ENCODE assay signal across 22 cellular contexts in the genomic region with DNA sequence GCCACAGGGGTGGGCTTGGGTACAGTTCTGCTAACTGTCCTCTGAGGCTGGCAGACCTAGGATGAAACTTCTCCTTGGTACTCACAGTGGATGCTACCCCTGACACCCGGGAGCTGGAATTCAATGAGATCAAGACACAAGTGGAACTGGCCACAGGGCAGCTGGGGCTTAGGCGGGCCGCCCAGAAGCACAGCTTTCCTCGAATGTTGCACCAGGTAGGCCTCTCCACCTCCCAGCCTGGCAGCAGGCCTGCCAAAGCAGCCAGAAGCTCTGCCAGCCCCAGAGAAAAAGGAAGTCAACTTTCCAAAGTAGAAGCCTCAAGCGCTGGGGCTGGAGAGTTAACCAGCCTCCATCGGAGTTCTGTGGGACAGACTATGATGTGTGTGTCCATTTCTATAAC. TPM values are rescaled to one million over a fixed set of nuclear protein-coding genes. Genes with fewer than 3 reads are reported as not detected.
DNase-seq lines count a peak whose midpoint lies in the region; ATAC-seq, FAIRE-seq and TF ChIP-seq lines count a peak whose summit lies in the region.
"Had no signal": no experiment of that assay in that cellular context is flagged by ENCODE, and none has a peak within 500 bp of the region (broad histone marks: within the 10 kb centered on the region; RNA-seq: fewer than 3 reads in every experiment).

No MANE protein-coding gene starts in this region.

- H3K9ac ChIP-seq in HepG2 (ENCODE audit: insufficient read depth, low read depth, low read length), result peak overlapping the region; percentile 99; the same call in 1 of the 2 replicates

- no peak for ATAC-seq in CD4-positive, CD25-positive, alpha-beta regulatory T cell (ENCODE audit: low read depth in 2 of 2)
- ATAC-seq in HepG2, result no peak
- ATAC-seq in stimulated activated effector memory CD8-positive, alpha-beta T cell treated with anti-CD3 and anti-CD28 coated beads, Interleukin-12 subunit alpha, Interleukin-12 subunit beta, amount 100 ng/mL, for 72 hours, result no peak

- no peak overlapping the region for H2AFZ ChIP-seq in HepG2 (ENCODE audit: low read length)

- H3K27me3 Mint-ChIP-seq in CD4-positive, CD25-positive, alpha-beta regulatory T cell, result no peaks in the 10 kb centered on the region
- no peaks in the 10 kb centered on the region for H3K27me3 Mint-ChIP-seq in activated T-helper 1 cell treated with anti-CD3 and anti-CD28 coated beads, Interleukin-12 subunit alpha, Interleukin-12 subunit beta, Interleukin-2, Interleukin-4 antibody, amounts not matched to agents 30 ng/mL and 10 ng/mL and 1 ng/mL, durations not matched to agents 14 hours and 24 hours and 36 hours (ENCODE audit: insufficient read depth)

- H3K4me3 Mint-ChIP-seq in CD4-positive, CD25-positive, alpha-beta regulatory T cell, result peak overlapping the region in 1 of 4 donors; percentile 21
- H3K4me3 Mint-ChIP-seq in activated T-helper 1 cell treated with anti-CD3 and anti-CD28 coated beads, Interleukin-12 subunit alpha, Interleukin-12 subunit beta, Interleukin-2, Interleukin-4 antibody, amounts not matched to agents 30 ng/mL and 10 ng/mL and 1 ng/mL, durations not matched to agents 14 hours and 24 hours and 36 hours, result peak overlapping the region; percentile 99
- no peak overlapping the region for H3K4me3 Mint-ChIP-seq in stimulated activated effector memory CD8-positive, alpha-beta T cell treated with anti-CD3 and anti-CD28 coated beads, Interleukin-12 subunit alpha, Interleukin-12 subunit beta, amount 100 ng/mL, for 72 hours

- H3K36me3 Mint-ChIP-seq in CD4-positive, CD25-positive, alpha-beta regulatory T cell, result peaks cover 31% of the 10 kb centered on the region
- H3K36me3 Mint-ChIP-seq in activated T-helper 1 cell treated with anti-CD3 and anti-CD28 coated beads, Interleukin-12 subunit alpha, Interleukin-12 subunit beta, Interleukin-2, Interleukin-4 antibody, amounts not matched to agents 30 ng/mL and 10 ng/mL and 1 ng/mL, durations not matched to agents 14 hours and 24 hours and 36 hours (ENCODE audit: low read depth), result peaks cover 42% of the 10 kb centered on the region
- H3K36me3 Mint-ChIP-seq in stimulated activated effector memory CD8-positive, alpha-beta T cell treated with anti-CD3 and anti-CD28 coated beads, Interleukin-12 subunit alpha, Interleukin-12 subunit beta, amount 100 ng/mL, for 72 hours, result peaks cover 84% of the 10 kb centered on the region

- TF ChIP-seq EP300 in HepG2 (IDR thresholded peaks at IDR 0.05; ENCODE audit: low read depth in 2 of 2, low read length in 2 of 2) (no peak), HepG2 (CRISPR knock-in tag; IDR thresholded peaks at IDR 0.05; ENCODE audit: borderline replicate concordance) (no peak)

- BruUV-seq in HepG2 (replicated peaks; lab: Mats Ljungman, UMichigan), result no TSS peak

- intact Hi-C loops in activated T-helper 1 cell treated with anti-CD3 and anti-CD28 coated beads, Interleukin-12 subunit alpha, Interleukin-12 subunit beta, Interleukin-2, Interleukin-4 antibody, amounts not matched to agents 30 ng/mL and 10 ng/mL and 1 ng/mL, durations not matched to agents 14 hours and 24 hours and 36 hours (cut with micrococcal nuclease), result loop anchor here (10.0 kb wide), 2 partner anchors 652 to 792 kb away; partner anchors contain the start of genes NGDN and PABPN1
- intact Hi-C loops in HepG2 (cut with micrococcal nuclease; ENCODE audit: unreplicated experiment), result loop anchor here (10.0 kb wide), 2 partner anchors 812 to 1022 kb away; partner anchors contain the start of genes ACIN1, BCL2L2, C14orf119 and PPP1R3E

- 96% methylated on average over 6 of the region's 6 CpGs for WGBS in HepG2 (ENCODE audit: low lambda C conversion rate)

- no peak overlapping the region for H3K27ac Mint-ChIP-seq in CD4-positive, CD25-positive, alpha-beta regulatory T cell
- H3K27ac Mint-ChIP-seq in activated T-helper 1 cell treated with anti-CD3 and anti-CD28 coated beads, Interleukin-12 subunit alpha, Interleukin-12 subunit beta, Interleukin-2, Interleukin-4 antibody, amounts not matched to agents 30 ng/mL and 10 ng/mL and 1 ng/mL, durations not matched to agents 14 hours and 24 hours and 36 hours, result no peak overlapping the region
- peak overlapping the region; percentile 8 for H3K27ac Mint-ChIP-seq in stimulated activated effector memory CD8-positive, alpha-beta T cell treated with anti-CD3 and anti-CD28 coated beads, Interleukin-12 subunit alpha, Interleukin-12 subunit beta, amount 100 ng/mL, for 72 hours

- no peak overlapping the region for H3K27ac ChIP-seq in CD4-positive, CD25-positive, alpha-beta regulatory T cell (ENCODE audit: insufficient read depth, low read length, poor library complexity, severe bottlenecking)
- H3K27ac ChIP-seq in HepG2 (ENCODE audit: extremely low read length, insufficient read depth, low read length), result no peak overlapping the region
- H3K27ac ChIP-seq: C4-2B had no signal

- DNase-seq in CD4-positive, CD25-positive, alpha-beta regulatory T cell, result no peak
- no peak for DNase-seq in activated T-helper 1 cell treated with anti-CD3 and anti-CD28 coated beads, Interleukin-12 subunit alpha, Interleukin-12 subunit beta, Interleukin-2, Interleukin-4 antibody, amounts not matched to agents 30 ng/mL and 10 ng/mL and 1 ng/mL, durations not matched to agents 14 hours and 24 hours and 36 hours (ENCODE audit: low spot score)
- DNase-seq in HepG2 (ENCODE audit: low spot score) (no peak), T-helper 1 cell (no peak), BE2C (no peak), globus pallidus (ENCODE audit: low spot score) (no peak)
- DNase-seq in stimulated activated effector memory CD8-positive, alpha-beta T cell treated with anti-CD3 and anti-CD28 coated beads, Interleukin-12 subunit alpha, Interleukin-12 subunit beta, amount 100 ng/mL, for 72 hours (ENCODE audit: low spot score in 2 of 2), result no peak
- DNase-seq: COR-L47; DMS 273 treated with DMSO at 0.1 percent for 48 hours; DND-41; IMR-90; MG63; NCI-H1048; NCI-H1436; NCI-H2029; NCI-H526 treated with DMSO at 0.1 percent for 48 hours; NK-92 treated with Interleukin-12 subunit alpha and Interleukin-12 subunit beta, amount 100 ng/mL, for 24 hours; Right ventricle myocardium superior had no signal

- TF ChIP-seq RAD21 in HepG2 (CRISPR knock-in tag; IDR thresholded peaks at IDR 0.05), result no peak

- H3K9me3 Mint-ChIP-seq in CD4-positive, CD25-positive, alpha-beta regulatory T cell, result no peaks in the 10 kb centered on the region
- no peaks in the 10 kb centered on the region for H3K9me3 Mint-ChIP-seq in activated T-helper 1 cell treated with anti-CD3 and anti-CD28 coated beads, Interleukin-12 subunit alpha, Interleukin-12 subunit beta, Interleukin-2, Interleukin-4 antibody, amounts not matched to agents 30 ng/mL and 10 ng/mL and 1 ng/mL, durations not matched to agents 14 hours and 24 hours and 36 hours
- H3K9me3 Mint-ChIP-seq in stimulated activated effector memory CD8-positive, alpha-beta T cell treated with anti-CD3 and anti-CD28 coated beads, Interleukin-12 subunit alpha, Interleukin-12 subunit beta, amount 100 ng/mL, for 72 hours, result no peaks in the 10 kb centered on the region

- CTCF ChIA-PET in HepG2 (lab: Yijun Ruan, JAX; ENCODE audit: low intra/inter-chr PET ratio, low total read pairs), result no interaction called here

- H4K20me1 ChIP-seq in HepG2 (ENCODE audit: insufficient read depth, low read length), result no peaks in the 10 kb centered on the region

- in situ Hi-C loops in HepG2 (cut with HindIII; ENCODE audit: extremely low pct_ligation_motif_present, low pct_unique_long_range_greater_than_20kb), result loop anchor here (25.0 kb wide), 1 partner anchor 1530 kb away; the partner anchor contains the start of genes ABHD4 and DAD1

- peaks cover 6 to 46% (median 23%) of the 10 kb centered on the region in 4 donors for H3K4me1 Mint-ChIP-seq in CD4-positive, CD25-positive, alpha-beta regulatory T cell
- H3K4me1 Mint-ChIP-seq in activated T-helper 1 cell treated with anti-CD3 and anti-CD28 coated beads, Interleukin-12 subunit alpha, Interleukin-12 subunit beta, Interleukin-2, Interleukin-4 antibody, amounts not matched to agents 30 ng/mL and 10 ng/mL and 1 ng/mL, durations not matched to agents 14 hours and 24 hours and 36 hours (ENCODE audit: low read depth), result peaks cover 34% of the 10 kb centered on the region
- peaks cover 24% of the 10 kb centered on the region for H3K4me1 Mint-ChIP-seq in stimulated activated effector memory CD8-positive, alpha-beta T cell treated with anti-CD3 and anti-CD28 coated beads, Interleukin-12 subunit alpha, Interleukin-12 subunit beta, amount 100 ng/mL, for 72 hours

- H3K4me3 ChIP-seq in CD4-positive, CD25-positive, alpha-beta regulatory T cell (ENCODE audit: low read depth, low read length), result peak overlapping the region; percentile 96
- no peak overlapping the region for H3K4me3 ChIP-seq in HepG2 (replicated peaks in 1 of 3; ENCODE audit: insufficient read depth in 1 of 3, low read depth in 2 of 3, low read length in 3 of 3)
- H3K4me3 ChIP-seq in BE2C (ENCODE audit: low read depth, low read length), result no peak overlapping the region
- H3K4me3 ChIP-seq: MG63 had no signal

- no peaks in the 10 kb centered on the region for H3K9me3 ChIP-seq in CD4-positive, CD25-positive, alpha-beta regulatory T cell (ENCODE audit: control insufficient read depth in 2 of 2, low read length in 2 of 2)
- H3K9me3 ChIP-seq in HepG2 (ENCODE audit: low read length) (no peaks in the 10 kb centered on the region), BE2C (no peaks in the 10 kb centered on the region)
- H3K9me3 ChIP-seq: MG63 had no signal

- peaks cover 33% of the 10 kb centered on the region for H3K79me2 ChIP-seq in HepG2 (ENCODE audit: insufficient read depth, low read length)

- H3K27me3 ChIP-seq in CD4-positive, CD25-positive, alpha-beta regulatory T cell (ENCODE audit: control insufficient read depth, insufficient read depth, low read length), result no peaks in the 10 kb centered on the region
- H3K27me3 ChIP-seq in HepG2 (ENCODE audit: control insufficient read depth in 1 of 2, insufficient read depth in 2 of 2, low read length in 2 of 2), result no peaks in the 10 kb centered on the region; a peak in 1 of 5 replicates
- no peaks in the 10 kb centered on the region for H3K27me3 ChIP-seq in BE2C
- H3K27me3 ChIP-seq: MG63 had no signal

- POLR2A ChIA-PET in HepG2 (lab: Yijun Ruan, JAX), result interaction anchor here (1.0 to 15.5 kb wide), 5 partner anchors 14 to 59 kb away, joined by 3 to 977 read pairs (median 279); partner anchors contain the start of genes EMC9, FITM1, PCK2 and PSME1

- TF ChIP-seq CTCF in HepG2 (CRISPR knock-in tag; IDR thresholded peaks at IDR 0.05) (no peak), BE2C (IDR thresholded peaks at IDR 0.05; ENCODE audit: low read depth, low read length) (no peak)

- no peak for FAIRE-seq in HepG2 (lab: Jason Lieb, UNC)
- FAIRE-seq: H54 had no signal

- peaks cover 51% of the 10 kb centered on the region for H3K36me3 ChIP-seq in CD4-positive, CD25-positive, alpha-beta regulatory T cell (ENCODE audit: control insufficient read depth, insufficient read depth, low read length)
- H3K36me3 ChIP-seq in HepG2 (replicated peaks in 1 of 2; ENCODE audit: control insufficient read depth in 1 of 2, insufficient read depth in 2 of 2, low read length in 2 of 2), result peaks cover 47 to 55% of the 10 kb centered on the region in 2 experiments
- H3K36me3 ChIP-seq in BE2C, result peaks cover 14% of the 10 kb centered on the region
- H3K36me3 ChIP-seq: MG63 had no signal

- 0 out of 2 replicates have a peak overlapping the region, but pooled peaks have one; percentile 92 for H3K4me2 ChIP-seq in HepG2 (ENCODE audit: low read depth, low read length)

- H3K4me1 ChIP-seq in CD4-positive, CD25-positive, alpha-beta regulatory T cell (ENCODE audit: control insufficient read depth, insufficient read depth, low read length, poor library complexity, severe bottlenecking), result peaks cover 31% of the 10 kb centered on the region
- H3K4me1 ChIP-seq in HepG2 (ENCODE audit: insufficient read depth, low read length) (peaks cover 31% of the 10 kb centered on the region), BE2C (no peaks in the 10 kb centered on the region; the same call in 1 of the 2 replicates)

- no peak for TF ChIP-seq POLR2A in HepG2 (IDR thresholded peaks at IDR 0.05; ENCODE audit: insufficient read depth in 1 of 2, low read depth in 2 of 2, low read length in 2 of 2)

RNA-seq across cellular contexts. Expression of gene NRL, which starts 2.4 kb away (rescaled TPM):
- total RNA-seq in CD4-positive, CD25-positive, alpha-beta regulatory T cell, result 2.8 TPM
- polyA plus RNA-seq in CD4-positive, CD25-positive, alpha-beta regulatory T cell, result 1 to 10 TPM; 1.9 to 2.9 (median 2.1) TPM
- total RNA-seq in activated T-helper 1 cell treated with anti-CD3 and anti-CD28 coated beads, Interleukin-12 subunit alpha, Interleukin-12 subunit beta, Interleukin-2, Interleukin-4 antibody, amounts not matched to agents 30 ng/mL and 10 ng/mL and 1 ng/mL, durations not matched to agents 14 hours and 24 hours and 36 hours, result 2.1 and 2.7 TPM in 2 replicates
- total RNA-seq in HepG2 (2016; rRNA removed; fragmentation: Illumina TruSeq; extraction: Trizol), result 4.7 and 5.2 TPM in 2 replicates
- 6.6 and 7.1 TPM in 2 replicates for total RNA-seq in HepG2 (2016; cell fraction: cytosol; rRNA removed; fragmentation: Illumina TruSeq; extraction: Trizol; ENCODE audit: low read depth)
- 4.7 and 5.6 TPM in 2 replicates for total RNA-seq in HepG2 (2016; cell fraction: insoluble cytoplasmic fraction; rRNA removed; fragmentation: Illumina TruSeq; extraction: Trizol)
- 9.2 and 10.6 TPM in 2 replicates for total RNA-seq in HepG2 (2016; cell fraction: membrane; rRNA removed; fragmentation: Illumina TruSeq; extraction: Trizol)
- 3.4 and 5.1 TPM in 2 replicates for total RNA-seq in HepG2 (2016; cell fraction: nucleus; rRNA removed; fragmentation: Illumina TruSeq; extraction: Trizol)
- 2.5 and 3.4 TPM in 2 replicates for polyA plus RNA-seq in HepG2 (2011; rRNA removed)
- 2.9 and 5.2 TPM in 2 replicates for polyA plus RNA-seq in HepG2 (2011; cell fraction: cytosol; rRNA removed)
- polyA plus RNA-seq in HepG2 (2011; cell fraction: nucleus; rRNA removed), result 3.5 and 3.9 TPM in 2 replicates
- 2.2 and 2.5 TPM in 2 replicates for polyA plus RNA-seq in HepG2 (2012)
- 3.4 and 5.1 TPM in 2 replicates for polyA plus RNA-seq in HepG2 (2016; cell fraction: cytosol; fragmentation: Illumina TruSeq; extraction: Trizol; ENCODE audit: low read depth)
- polyA plus RNA-seq in HepG2 (2016; cell fraction: insoluble cytoplasmic fraction; fragmentation: Illumina TruSeq; extraction: Trizol; ENCODE audit: low read depth), result 4.5 and 4.7 TPM in 2 replicates
- polyA plus RNA-seq in HepG2 (2016; cell fraction: membrane; fragmentation: Illumina TruSeq; extraction: Trizol; ENCODE audit: low read depth), result 6.1 and 7.7 TPM in 2 replicates
- 3.5 and 4.8 TPM in 2 replicates for polyA plus RNA-seq in HepG2 (2016; cell fraction: nucleus; fragmentation: Illumina TruSeq; extraction: Trizol; ENCODE audit: insufficient read depth, low read depth)
- 0.58 and 9.0 TPM in 2 replicates for polyA minus RNA-seq in HepG2 (2011; rRNA and poly(A)+ RNA removed; ENCODE audit: low replicate concordance)
- polyA minus RNA-seq in HepG2 (2011; cell fraction: cytosol; rRNA and poly(A)+ RNA removed), result 3.0 and 3.9 TPM in 2 replicates
- polyA minus RNA-seq in HepG2 (2011; cell fraction: nucleus; rRNA and poly(A)+ RNA removed), result 6.1 and 6.6 TPM in 2 replicates
- 2.8 TPM for polyA plus RNA-seq in BE2C (2012; ENCODE audit: insufficient read depth, insufficient read length, low read depth)

RNA-seq across cellular contexts. Expression of gene DCAF11, which starts 2.6 kb away (rescaled TPM):
- total RNA-seq in CD4-positive, CD25-positive, alpha-beta regulatory T cell, result 97.8 TPM
- 10 to 100 TPM; 73.4 to 95.7 (median 82.3) TPM for polyA plus RNA-seq in CD4-positive, CD25-positive, alpha-beta regulatory T cell
- total RNA-seq in activated T-helper 1 cell treated with anti-CD3 and anti-CD28 coated beads, Interleukin-12 subunit alpha, Interleukin-12 subunit beta, Interleukin-2, Interleukin-4 antibody, amounts not matched to agents 30 ng/mL and 10 ng/mL and 1 ng/mL, durations not matched to agents 14 hours and 24 hours and 36 hours, result 69.9 and 71.6 TPM in 2 replicates
- 257 and 342 TPM in 2 replicates for total RNA-seq in HepG2 (2016; rRNA removed; fragmentation: Illumina TruSeq; extraction: Trizol)
- 34.1 and 39.6 TPM in 2 replicates for total RNA-seq in HepG2 (2016; cell fraction: cytosol; rRNA removed; fragmentation: Illumina TruSeq; extraction: Trizol; ENCODE audit: low read depth)
- total RNA-seq in HepG2 (2016; cell fraction: insoluble cytoplasmic fraction; rRNA removed; fragmentation: Illumina TruSeq; extraction: Trizol), result 258 and 327 TPM in 2 replicates
- 160 and 166 TPM in 2 replicates for total RNA-seq in HepG2 (2016; cell fraction: membrane; rRNA removed; fragmentation: Illumina TruSeq; extraction: Trizol)
- total RNA-seq in HepG2 (2016; cell fraction: nucleus; rRNA removed; fragmentation: Illumina TruSeq; extraction: Trizol), result 174 and 191 TPM in 2 replicates
- polyA plus RNA-seq in HepG2 (2011; rRNA removed), result 150 and 176 TPM in 2 replicates
- 134 and 153 TPM in 2 replicates for polyA plus RNA-seq in HepG2 (2011; cell fraction: cytosol; rRNA removed)
- 221 and 233 TPM in 2 replicates for polyA plus RNA-seq in HepG2 (2011; cell fraction: nucleus; rRNA removed)
- 123 and 142 TPM in 2 replicates for polyA plus RNA-seq in HepG2 (2012)
- 37.7 and 39.7 TPM in 2 replicates for polyA plus RNA-seq in HepG2 (2016; cell fraction: cytosol; fragmentation: Illumina TruSeq; extraction: Trizol; ENCODE audit: low read depth)
- 251 and 268 TPM in 2 replicates for polyA plus RNA-seq in HepG2 (2016; cell fraction: insoluble cytoplasmic fraction; fragmentation: Illumina TruSeq; extraction: Trizol; ENCODE audit: low read depth)
- polyA plus RNA-seq in HepG2 (2016; cell fraction: membrane; fragmentation: Illumina TruSeq; extraction: Trizol; ENCODE audit: low read depth), result 114 and 116 TPM in 2 replicates
- polyA plus RNA-seq in HepG2 (2016; cell fraction: nucleus; fragmentation: Illumina TruSeq; extraction: Trizol; ENCODE audit: insufficient read depth, low read depth), result 253 and 275 TPM in 2 replicates
- 74.6 and 273 TPM in 2 replicates for polyA minus RNA-seq in HepG2 (2011; rRNA and poly(A)+ RNA removed; ENCODE audit: low replicate concordance)
- polyA minus RNA-seq in HepG2 (2011; cell fraction: cytosol; rRNA and poly(A)+ RNA removed), result 98.7 and 103 TPM in 2 replicates
- 146 and 181 TPM in 2 replicates for polyA minus RNA-seq in HepG2 (2011; cell fraction: nucleus; rRNA and poly(A)+ RNA removed)
- polyA plus RNA-seq in BE2C (2012; ENCODE audit: insufficient read depth, insufficient read length, low read depth), result 50.6 TPM

RNA-seq across cellular contexts. Expression of gene FITM1, which starts 13.3 kb away (rescaled TPM):
- 1.1 TPM for total RNA-seq in CD4-positive, CD25-positive, alpha-beta regulatory T cell
- under 1 TPM in 3 of 4 donors, not detected in 1; 0.20 to 0.42 (median 0.24) TPM for polyA plus RNA-seq in CD4-positive, CD25-positive, alpha-beta regulatory T cell
- 0.26 TPM in 1 of 2 replicates, not detected in the other for total RNA-seq in activated T-helper 1 cell treated with anti-CD3 and anti-CD28 coated beads, Interleukin-12 subunit alpha, Interleukin-12 subunit beta, Interleukin-2, Interleukin-4 antibody, amounts not matched to agents 30 ng/mL and 10 ng/mL and 1 ng/mL, durations not matched to agents 14 hours and 24 hours and 36 hours
- 3.1 and 5.8 TPM in 2 replicates for total RNA-seq in HepG2 (2016; rRNA removed; fragmentation: Illumina TruSeq; extraction: Trizol)
- 2.1 and 4.3 TPM in 2 replicates for total RNA-seq in HepG2 (2016; cell fraction: cytosol; rRNA removed; fragmentation: Illumina TruSeq; extraction: Trizol; ENCODE audit: low read depth)
- total RNA-seq in HepG2 (2016; cell fraction: insoluble cytoplasmic fraction; rRNA removed; fragmentation: Illumina TruSeq; extraction: Trizol), result 4.0 and 5.2 TPM in 2 replicates
- 2.2 and 3.3 TPM in 2 replicates for total RNA-seq in HepG2 (2016; cell fraction: membrane; rRNA removed; fragmentation: Illumina TruSeq; extraction: Trizol)
- 4.1 and 5.6 TPM in 2 replicates for total RNA-seq in HepG2 (2016; cell fraction: nucleus; rRNA removed; fragmentation: Illumina TruSeq; extraction: Trizol)
- 2.7 and 3.6 TPM in 2 replicates for polyA plus RNA-seq in HepG2 (2011; rRNA removed)
- polyA plus RNA-seq in HepG2 (2011; cell fraction: cytosol; rRNA removed), result 2.3 and 4.4 TPM in 2 replicates
- 11.8 and 15.0 TPM in 2 replicates for polyA plus RNA-seq in HepG2 (2011; cell fraction: nucleus; rRNA removed)
- polyA plus RNA-seq in HepG2 (2012), result 2.5 and 2.7 TPM in 2 replicates
- 3.0 and 3.4 TPM in 2 replicates for polyA plus RNA-seq in HepG2 (2016; cell fraction: cytosol; fragmentation: Illumina TruSeq; extraction: Trizol; ENCODE audit: low read depth)
- 2.7 and 3.0 TPM in 2 replicates for polyA plus RNA-seq in HepG2 (2016; cell fraction: insoluble cytoplasmic fraction; fragmentation: Illumina TruSeq; extraction: Trizol; ENCODE audit: low read depth)
- polyA plus RNA-seq in HepG2 (2016; cell fraction: membrane; fragmentation: Illumina TruSeq; extraction: Trizol; ENCODE audit: low read depth), result 1.9 and 2.4 TPM in 2 replicates
- 6.4 and 7.9 TPM in 2 replicates for polyA plus RNA-seq in HepG2 (2016; cell fraction: nucleus; fragmentation: Illumina TruSeq; extraction: Trizol; ENCODE audit: insufficient read depth, low read depth)
- 1.6 and 7.9 TPM in 2 replicates for polyA minus RNA-seq in HepG2 (2011; rRNA and poly(A)+ RNA removed; ENCODE audit: low replicate concordance)
- polyA minus RNA-seq in HepG2 (2011; cell fraction: cytosol; rRNA and poly(A)+ RNA removed), result 2.1 TPM in 2 replicates
- 3.9 and 4.2 TPM in 2 replicates for polyA minus RNA-seq in HepG2 (2011; cell fraction: nucleus; rRNA and poly(A)+ RNA removed)
- 0.82 TPM for polyA plus RNA-seq in BE2C (2012; ENCODE audit: insufficient read depth, insufficient read length, low read depth)
- total RNA-seq: A673, HT1080, IMR-90 had no signal
- polyA plus RNA-seq: IMR-90 had no signal

RNA-seq across cellular contexts. Expression of gene PSME1, which starts 18.8 kb away (rescaled TPM):
- 294 TPM for total RNA-seq in CD4-positive, CD25-positive, alpha-beta regulatory T cell
- polyA plus RNA-seq in CD4-positive, CD25-positive, alpha-beta regulatory T cell, result 1,000 to 10,000 TPM in 1 of 4 donors, 100 to 1,000 TPM in 3; 698 to 1,230 (median 866) TPM
- total RNA-seq in activated T-helper 1 cell treated with anti-CD3 and anti-CD28 coated beads, Interleukin-12 subunit alpha, Interleukin-12 subunit beta, Interleukin-2, Interleukin-4 antibody, amounts not matched to agents 30 ng/mL and 10 ng/mL and 1 ng/mL, durations not matched to agents 14 hours and 24 hours and 36 hours, result 291 and 295 TPM in 2 replicates
- total RNA-seq in HepG2 (2016; rRNA removed; fragmentation: Illumina TruSeq; extraction: Trizol), result 608 and 713 TPM in 2 replicates
- 168 and 169 TPM in 2 replicates for total RNA-seq in HepG2 (2016; cell fraction: cytosol; rRNA removed; fragmentation: Illumina TruSeq; extraction: Trizol; ENCODE audit: low read depth)
- total RNA-seq in HepG2 (2016; cell fraction: insoluble cytoplasmic fraction; rRNA removed; fragmentation: Illumina TruSeq; extraction: Trizol), result 588 and 713 TPM in 2 replicates
- total RNA-seq in HepG2 (2016; cell fraction: membrane; rRNA removed; fragmentation: Illumina TruSeq; extraction: Trizol), result 219 and 226 TPM in 2 replicates
- 227 and 232 TPM in 2 replicates for total RNA-seq in HepG2 (2016; cell fraction: nucleus; rRNA removed; fragmentation: Illumina TruSeq; extraction: Trizol)
- 144 and 159 TPM in 2 replicates for polyA plus RNA-seq in HepG2 (2011; rRNA removed)
- 166 and 205 TPM in 2 replicates for polyA plus RNA-seq in HepG2 (2011; cell fraction: cytosol; rRNA removed)
- 178 and 230 TPM in 2 replicates for polyA plus RNA-seq in HepG2 (2011; cell fraction: nucleus; rRNA removed)
- polyA plus RNA-seq in HepG2 (2012), result 318 and 352 TPM in 2 replicates
- 166 and 179 TPM in 2 replicates for polyA plus RNA-seq in HepG2 (2016; cell fraction: cytosol; fragmentation: Illumina TruSeq; extraction: Trizol; ENCODE audit: low read depth)
- polyA plus RNA-seq in HepG2 (2016; cell fraction: insoluble cytoplasmic fraction; fragmentation: Illumina TruSeq; extraction: Trizol; ENCODE audit: low read depth), result 679 and 694 TPM in 2 replicates
- 175 and 190 TPM in 2 replicates for polyA plus RNA-seq in HepG2 (2016; cell fraction: membrane; fragmentation: Illumina TruSeq; extraction: Trizol; ENCODE audit: low read depth)
- polyA plus RNA-seq in HepG2 (2016; cell fraction: nucleus; fragmentation: Illumina TruSeq; extraction: Trizol; ENCODE audit: insufficient read depth, low read depth), result 333 and 365 TPM in 2 replicates
- polyA minus RNA-seq in HepG2 (2011; rRNA and poly(A)+ RNA removed; ENCODE audit: low replicate concordance), result 25.5 and 44.3 TPM in 2 replicates
- 59.6 and 69.7 TPM in 2 replicates for polyA minus RNA-seq in HepG2 (2011; cell fraction: cytosol; rRNA and poly(A)+ RNA removed)
- polyA minus RNA-seq in HepG2 (2011; cell fraction: nucleus; rRNA and poly(A)+ RNA removed), result 42.1 and 46.1 TPM in 2 replicates
- 57.4 TPM for polyA plus RNA-seq in BE2C (2012; ENCODE audit: insufficient read depth, insufficient read length, low read depth)

RNA-seq across cellular contexts. Expression of gene PCK2, which starts 23.1 kb away (rescaled TPM):
- total RNA-seq in CD4-positive, CD25-positive, alpha-beta regulatory T cell, result 21.0 TPM
- polyA plus RNA-seq in CD4-positive, CD25-positive, alpha-beta regulatory T cell, result 10 to 100 TPM; 26.3 to 32.2 (median 27.8) TPM
- 55.0 and 62.8 TPM in 2 replicates for total RNA-seq in activated T-helper 1 cell treated with anti-CD3 and anti-CD28 coated beads, Interleukin-12 subunit alpha, Interleukin-12 subunit beta, Interleukin-2, Interleukin-4 antibody, amounts not matched to agents 30 ng/mL and 10 ng/mL and 1 ng/mL, durations not matched to agents 14 hours and 24 hours and 36 hours
- 118 and 129 TPM in 2 replicates for total RNA-seq in HepG2 (2016; rRNA removed; fragmentation: Illumina TruSeq; extraction: Trizol)
- 29.7 and 32.7 TPM in 2 replicates for total RNA-seq in HepG2 (2016; cell fraction: cytosol; rRNA removed; fragmentation: Illumina TruSeq; extraction: Trizol; ENCODE audit: low read depth)
- total RNA-seq in HepG2 (2016; cell fraction: insoluble cytoplasmic fraction; rRNA removed; fragmentation: Illumina TruSeq; extraction: Trizol), result 112 and 129 TPM in 2 replicates
- 38.2 and 39.1 TPM in 2 replicates for total RNA-seq in HepG2 (2016; cell fraction: membrane; rRNA removed; fragmentation: Illumina TruSeq; extraction: Trizol)
- 96.7 and 121 TPM in 2 replicates for total RNA-seq in HepG2 (2016; cell fraction: nucleus; rRNA removed; fragmentation: Illumina TruSeq; extraction: Trizol)
- polyA plus RNA-seq in HepG2 (2011; rRNA removed), result 272 and 316 TPM in 2 replicates
- 238 and 309 TPM in 2 replicates for polyA plus RNA-seq in HepG2 (2011; cell fraction: cytosol; rRNA removed)
- 309 TPM in 2 replicates for polyA plus RNA-seq in HepG2 (2011; cell fraction: nucleus; rRNA removed)
- polyA plus RNA-seq in HepG2 (2012), result 216 and 286 TPM in 2 replicates
- 19.2 and 20.8 TPM in 2 replicates for polyA plus RNA-seq in HepG2 (2016; cell fraction: cytosol; fragmentation: Illumina TruSeq; extraction: Trizol; ENCODE audit: low read depth)
- polyA plus RNA-seq in HepG2 (2016; cell fraction: insoluble cytoplasmic fraction; fragmentation: Illumina TruSeq; extraction: Trizol; ENCODE audit: low read depth), result 122 and 140 TPM in 2 replicates
- polyA plus RNA-seq in HepG2 (2016; cell fraction: membrane; fragmentation: Illumina TruSeq; extraction: Trizol; ENCODE audit: low read depth), result 27.1 and 31.0 TPM in 2 replicates
- 172 and 175 TPM in 2 replicates for polyA plus RNA-seq in HepG2 (2016; cell fraction: nucleus; fragmentation: Illumina TruSeq; extraction: Trizol; ENCODE audit: insufficient read depth, low read depth)
- polyA minus RNA-seq in HepG2 (2011; rRNA and poly(A)+ RNA removed; ENCODE audit: low replicate concordance), result 87.1 and 691 TPM in 2 replicates
- polyA minus RNA-seq in HepG2 (2011; cell fraction: cytosol; rRNA and poly(A)+ RNA removed), result 204 and 209 TPM in 2 replicates
- polyA minus RNA-seq in HepG2 (2011; cell fraction: nucleus; rRNA and poly(A)+ RNA removed), result 128 and 158 TPM in 2 replicates
- 43.9 TPM for polyA plus RNA-seq in BE2C (2012; ENCODE audit: insufficient read depth, insufficient read length, low read depth)
